ENCODE assay signal across 25 cellular contexts in the genomic region with DNA sequence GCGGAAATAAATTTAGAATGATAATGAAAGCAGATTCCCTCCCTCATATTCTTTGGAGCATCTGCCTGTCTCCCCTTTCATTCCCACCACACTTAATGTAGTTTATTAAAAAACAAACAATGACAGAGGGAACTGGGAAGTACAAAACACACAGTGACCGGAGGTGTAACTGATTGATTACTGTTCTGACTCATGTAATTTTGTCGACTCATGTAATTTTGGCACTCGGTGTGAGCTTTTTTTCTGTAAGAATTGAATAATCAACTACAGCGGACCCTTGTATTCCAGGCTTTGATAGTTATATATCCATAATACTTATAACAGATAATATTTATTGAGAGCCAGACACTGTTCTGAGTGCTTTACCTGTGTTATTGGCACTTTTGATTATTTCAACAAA.
DNase-seq lines count a peak whose midpoint lies in the region; ATAC-seq and TF ChIP-seq lines count a peak whose summit lies in the region.
"Had no signal": no experiment of that assay in that cellular context is flagged by ENCODE, and none has a peak within 500 bp of the region (broad histone marks: within the 10 kb centered on the region; RNA-seq: fewer than 3 reads in every experiment).

No MANE protein-coding gene starts in this region.

- H3K4me3 ChIP-seq in cardiac muscle cell: no peak overlapping the region
- H3K4me3 ChIP-seq: GM12878, PC-9, SJSA1 had no signal

- no peaks in the 10 kb centered on the region for H3K27me3 Mint-ChIP-seq in mesothelial cell of epicardium (ENCODE audit: low read depth)
- peaks cover 19 to 22% of the 10 kb centered on the region in 2 donors for H3K27me3 Mint-ChIP-seq in natural killer cell treated with Interleukin-12 subunit alpha and Interleukin-12 subunit beta and Interleukin-15 and Interleukin-18, amount 100 ng/mL, for 72 hours

- peak overlapping the region; percentile 8 for H3K27ac ChIP-seq in cardiac muscle cell
- H3K27ac ChIP-seq: PC-9, SJSA1 had no signal

- peaks cover 32% of the 10 kb centered on the region for H3K4me1 ChIP-seq in cardiac muscle cell (ENCODE audit: low read depth)
- H3K4me1 ChIP-seq: Caco-2 had no signal

- H3K4me1 Mint-ChIP-seq in mesothelial cell of epicardium: peaks cover 18% of the 10 kb centered on the region
- H3K4me1 Mint-ChIP-seq in natural killer cell treated with Interleukin-12 subunit alpha and Interleukin-12 subunit beta and Interleukin-15 and Interleukin-18, amount 100 ng/mL, for 72 hours (ENCODE audit: low read depth in 2 of 2): no peaks in the 10 kb centered on the region
- H3K4me1 Mint-ChIP-seq: CD4-positive, alpha-beta memory T cell had no signal

- H3K27me3 ChIP-seq in cardiac muscle cell: no peaks in the 10 kb centered on the region
- H3K27me3 ChIP-seq: SJSA1 had no signal

- H3K9me3 ChIP-seq in cardiac muscle cell (ENCODE audit: low read depth): no peaks in the 10 kb centered on the region
- H3K9me3 ChIP-seq: Caco-2, SJSA1 had no signal

- no peak overlapping the region for H3K4me3 Mint-ChIP-seq in mesothelial cell of epicardium
- no peak overlapping the region for H3K4me3 Mint-ChIP-seq in natural killer cell treated with Interleukin-12 subunit alpha and Interleukin-12 subunit beta and Interleukin-15 and Interleukin-18, amount 100 ng/mL, for 72 hours
- H3K4me3 Mint-ChIP-seq: CD4-positive, alpha-beta memory T cell had no signal

- H3K27ac Mint-ChIP-seq in mesothelial cell of epicardium: peak overlapping the region; percentile 11
- H3K27ac Mint-ChIP-seq in natural killer cell treated with Interleukin-12 subunit alpha and Interleukin-12 subunit beta and Interleukin-15 and Interleukin-18, amount 100 ng/mL, for 72 hours: no peak overlapping the region
- H3K27ac Mint-ChIP-seq: CD4-positive, alpha-beta memory T cell had no signal

- no peaks in the 10 kb centered on the region for H3K9me3 Mint-ChIP-seq in mesothelial cell of epicardium
- no peaks in the 10 kb centered on the region for H3K9me3 Mint-ChIP-seq in natural killer cell treated with Interleukin-12 subunit alpha and Interleukin-12 subunit beta and Interleukin-15 and Interleukin-18, amount 100 ng/mL, for 72 hours

- TF ChIP-seq CTCF in cardiac muscle cell (IDR thresholded peaks at IDR 0.05; ENCODE audit: low read depth, low read length): no peak
- TF ChIP-seq CTCF in mesothelial cell of epicardium (IDR thresholded peaks at IDR 0.05; ENCODE audit: unreplicated experiment): no peak

- intact Hi-C loops in left ventricle myocardium superior (cut with micrococcal nuclease): no loop called here

- H3K36me3 Mint-ChIP-seq in mesothelial cell of epicardium: no peaks in the 10 kb centered on the region
- no peaks in the 10 kb centered on the region for H3K36me3 Mint-ChIP-seq in natural killer cell treated with Interleukin-12 subunit alpha and Interleukin-12 subunit beta and Interleukin-15 and Interleukin-18, amount 100 ng/mL, for 72 hours
- H3K36me3 Mint-ChIP-seq: CD4-positive, alpha-beta memory T cell had no signal

- no peaks in the 10 kb centered on the region for H3K36me3 ChIP-seq in cardiac muscle cell
- H3K36me3 ChIP-seq: SJSA1 had no signal

- DNase-seq in cardiac muscle cell (ENCODE audit: low read depth in 1 of 2, low spot score in 1 of 2) (no peak), left ventricle myocardium superior (no peak), NCI-H69 (lab: John Stamatoyannopoulos, UW) (peak; percentile 44), mesothelial cell of epicardium (ENCODE audit: low spot score in 2 of 2, unreplicated experiment in 2 of 2) (no peak)
- no peak for DNase-seq in activated CD4-positive, CD25-positive, alpha-beta regulatory T cell treated with anti-CD3 and anti-CD28 coated beads, Interleukin-2, amount 50 U/mL, for 72 hours
- DNase-seq in natural killer cell treated with Interleukin-12 subunit alpha and Interleukin-12 subunit beta and Interleukin-15 and Interleukin-18, amount 100 ng/mL, for 72 hours (ENCODE audit: low spot score): no peak
- DNase-seq: C1 segment of cervical spinal cord; Caco-2; CD4-positive, alpha-beta memory T cell; EL; GDM1; HCEC 1CT; Karpas-422; NCI-H1092; NCI-H1417 treated with DMSO at 0.1 percent for 48 hours; NCI-H1694 treated with DMSO at 0.1 percent for 48 hours; NCI-H2081; NCI-H226; NCI-H524; NCI-H774; PC-9 had no signal

- ATAC-seq in left ventricle myocardium superior (no peak), GM18873 (IDR thresholded peaks at IDR 0.05; ENCODE audit: low FRiP score, unreplicated experiment) (no peak)
- no peak for ATAC-seq in natural killer cell treated with Interleukin-12 subunit alpha and Interleukin-12 subunit beta and Interleukin-15 and Interleukin-18, amount 100 ng/mL, for 72 hours
- ATAC-seq: GM12878, Right ventricle myocardium inferior had no signal
